ENCODE assay signal across 9 cellular contexts in genomic region chr9:100507350-100507749, GRCh38. TPM values are rescaled to one million over a fixed set of nuclear protein-coding genes. Genes with fewer than 3 reads are reported as not detected.
DNase-seq lines count a peak whose midpoint lies in the region; ATAC-seq lines count a peak whose summit lies in the region.
"Had no signal": no experiment of that assay in that cellular context is flagged by ENCODE, and none has a peak within 500 bp of the region (broad histone marks: within the 10 kb centered on the region; RNA-seq: fewer than 3 reads in every experiment).

No MANE protein-coding gene starts in this region.

- DNase-seq in NAMALWA (ENCODE audit: low spot score) (peak; percentile 30), myocyte (ENCODE audit: low read depth) (peak; percentile 22)

- ATAC-seq in GM18511 (IDR thresholded peaks at IDR 0.05; ENCODE audit: unreplicated experiment) (peak; percentile 73), GM19035 (IDR thresholded peaks at IDR 0.05; ENCODE audit: unreplicated experiment) (peak; percentile 54), GM21723 (IDR thresholded peaks at IDR 0.05; ENCODE audit: unreplicated experiment) (peak; percentile 50), HG02759 (IDR thresholded peaks at IDR 0.05; ENCODE audit: unreplicated experiment) (peak; percentile 79), HG03378 (IDR thresholded peaks at IDR 0.05; ENCODE audit: unreplicated experiment) (peak; percentile 42)

RNA-seq across cellular contexts. Expression of gene TMEFF1, which starts 34.4 kb away (rescaled TPM):
- total RNA-seq in myocyte, result 5.6 and 8.0 TPM in 2 replicates
- 1.1 TPM for polyA plus RNA-seq in myocyte (2012)
- total RNA-seq: CD4-positive, alpha-beta memory T cell; T-helper 17 cell had no signal
- polyA plus RNA-seq: CD4-positive, alpha-beta memory T cell had no signal

Comparison
In these comparisons a context has a peak if more than half of its experiments do, and no peak if none do; other contexts are left out.
1. Peak in every context shown above with its lines: DNase-seq and ATAC-seq.